ENCODE assay signal across 17 cellular contexts in the genomic region with DNA sequence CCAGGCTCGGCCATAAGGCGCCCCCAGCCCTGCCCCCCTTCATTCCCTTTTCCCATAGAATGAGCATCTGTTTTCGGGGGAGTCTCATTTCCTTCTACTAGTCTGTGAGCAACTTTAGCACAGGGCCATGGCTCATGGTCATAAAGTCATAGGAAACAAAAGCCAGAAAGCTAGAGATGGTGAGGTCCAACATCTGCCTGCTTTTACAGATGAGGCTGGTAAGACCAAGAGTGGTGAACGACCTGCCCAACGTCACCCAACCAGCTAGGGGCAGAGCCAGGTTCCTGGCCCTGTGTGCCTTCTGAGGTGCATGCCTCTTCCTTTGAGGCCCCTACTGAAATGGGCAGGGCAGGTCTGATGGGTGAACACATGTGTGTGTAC.
A peak's percentile ranks its signal among the peaks of the same experiment; 100 is the strongest.
DNase-seq lines count a peak whose midpoint lies in the region; ATAC-seq and TF ChIP-seq lines count a peak whose summit lies in the region.
"Had no signal": no experiment of that assay in that cellular context is flagged by ENCODE, and none has a peak within 500 bp of the region (broad histone marks: within the 10 kb centered on the region; RNA-seq: fewer than 3 reads in every experiment).

No MANE protein-coding gene starts in this region.

- no peak for ATAC-seq in activated CD8-positive, alpha-beta T cell treated with anti-CD3 and anti-CD28 coated beads, Interleukin-2, amount 10 ng/mL, durations not matched to agents 7 days and 5 days
- no peak for ATAC-seq in activated CD8-positive, alpha-beta T cell treated with anti-CD3 and anti-CD28 coated beads for 36 hours
- ATAC-seq in gastrocnemius medialis (no peak), HG02973 (IDR thresholded peaks at IDR 0.05; ENCODE audit: unreplicated experiment) (no peak)
- no peak for ATAC-seq in activated naive CD8-positive, alpha-beta T cell treated with anti-CD3 and anti-CD28 coated beads, Interleukin-2, amount 50 U/mL, for 24 hours
- ATAC-seq: A549 had no signal

- H3K27ac Mint-ChIP-seq in activated CD8-positive, alpha-beta T cell treated with anti-CD3 and anti-CD28 coated beads, Interleukin-2, amount 10 ng/mL, durations not matched to agents 7 days and 5 days: no peak overlapping the region
- H3K27ac Mint-ChIP-seq in activated CD8-positive, alpha-beta T cell treated with anti-CD3 and anti-CD28 coated beads for 36 hours: no peak overlapping the region
- H3K27ac Mint-ChIP-seq in endodermal cell: no peak overlapping the region
- H3K27ac Mint-ChIP-seq in activated naive CD8-positive, alpha-beta T cell treated with anti-CD3 and anti-CD28 coated beads, Interleukin-2, amount 50 U/mL, for 24 hours: no peak overlapping the region
- H3K27ac Mint-ChIP-seq: CD4-positive, alpha-beta T cell had no signal

- H3K9me3 ChIP-seq in endodermal cell (ENCODE audit: control insufficient read depth, low read length) (no peaks in the 10 kb centered on the region), osteoblast (ENCODE audit: low read depth, low read length) (no peaks in the 10 kb centered on the region), gastrocnemius medialis (no peaks in the 10 kb centered on the region)
- H3K9me3 ChIP-seq: A549, Caco-2, HAP-1 had no signal

- WGBS in endodermal cell (ENCODE audit: insufficient coverage in 1 of 2, insufficient read length in 1 of 2), 2 experiments: 91 to 100% methylated on average over 3 to 5 of the region's 5 CpGs

- H3K27ac ChIP-seq in endodermal cell (ENCODE audit: low read depth, low read length) (no peak overlapping the region), osteoblast (ENCODE audit: low read depth, low read length) (no peak overlapping the region), gastrocnemius medialis (peak overlapping the region; percentile 41 to 74 (median 64))
- H3K27ac ChIP-seq: 22Rv1, A549, C4-2B, HL-60 had no signal

- no peak overlapping the region for H3K4me3 ChIP-seq in endodermal cell (ENCODE audit: low read length)
- H3K4me3 ChIP-seq in osteoblast (ENCODE audit: insufficient read depth, low read length): no peak overlapping the region
- no peak overlapping the region for H3K4me3 ChIP-seq in gastrocnemius medialis
- H3K4me3 ChIP-seq: A549, HAP-1 had no signal

- no peaks in the 10 kb centered on the region for H3K27me3 ChIP-seq in endodermal cell (ENCODE audit: control insufficient read depth, insufficient read depth, low read length, poor library complexity, severe bottlenecking)
- H3K27me3 ChIP-seq in osteoblast (ENCODE audit: insufficient read depth, low read length): peaks cover 11% of the 10 kb centered on the region
- H3K27me3 ChIP-seq in gastrocnemius medialis: no peaks in the 10 kb centered on the region

- TF ChIP-seq POLR2A in gastrocnemius medialis (IDR thresholded peaks at IDR 0.05): no peak

- CTCF ChIA-PET in activated CD8-positive, alpha-beta T cell treated with anti-CD3 and anti-CD28 coated beads, Interleukin-2, amount 10 ng/mL, durations not matched to agents 7 days and 5 days (lab: Charles Lee): no interaction called here
- CTCF ChIA-PET in activated CD8-positive, alpha-beta T cell treated with anti-CD3 and anti-CD28 coated beads for 36 hours (lab: Charles Lee): no interaction called here

- in situ Hi-C loops in gastrocnemius medialis (cut with MboI; ENCODE audit: low sequenced_read_pairs in 4 of 4): no loop called here

- no peaks in the 10 kb centered on the region for H3K4me1 Mint-ChIP-seq in activated CD8-positive, alpha-beta T cell treated with anti-CD3 and anti-CD28 coated beads, Interleukin-2, amount 10 ng/mL, durations not matched to agents 7 days and 5 days (ENCODE audit: low read depth)
- no peaks in the 10 kb centered on the region for H3K4me1 Mint-ChIP-seq in activated CD8-positive, alpha-beta T cell treated with anti-CD3 and anti-CD28 coated beads for 36 hours (ENCODE audit: low read depth)
- no peaks in the 10 kb centered on the region for H3K4me1 Mint-ChIP-seq in endodermal cell
- no peaks in the 10 kb centered on the region for H3K4me1 Mint-ChIP-seq in activated naive CD8-positive, alpha-beta T cell treated with anti-CD3 and anti-CD28 coated beads, Interleukin-2, amount 50 U/mL, for 24 hours

- H3K4me1 ChIP-seq in endodermal cell (ENCODE audit: control insufficient read depth, insufficient read depth, low read length) (no peaks in the 10 kb centered on the region), osteoblast (ENCODE audit: insufficient read depth, low read length) (no peaks in the 10 kb centered on the region), gastrocnemius medialis (peaks cover 13 to 23% of the 10 kb centered on the region in 2 donors)
- H3K4me1 ChIP-seq: A549, Caco-2, HAP-1 had no signal

- H3K79me2 ChIP-seq in osteoblast (ENCODE audit: insufficient read depth, low read length): no peaks in the 10 kb centered on the region

- H3K27me3 Mint-ChIP-seq in activated CD8-positive, alpha-beta T cell treated with anti-CD3 and anti-CD28 coated beads, Interleukin-2, amount 10 ng/mL, durations not matched to agents 7 days and 5 days (ENCODE audit: low read depth): no peaks in the 10 kb centered on the region
- no peaks in the 10 kb centered on the region for H3K27me3 Mint-ChIP-seq in activated CD8-positive, alpha-beta T cell treated with anti-CD3 and anti-CD28 coated beads for 36 hours
- H3K27me3 Mint-ChIP-seq in endodermal cell (ENCODE audit: insufficient read depth): no peaks in the 10 kb centered on the region
- no peaks in the 10 kb centered on the region for H3K27me3 Mint-ChIP-seq in activated naive CD8-positive, alpha-beta T cell treated with anti-CD3 and anti-CD28 coated beads, Interleukin-2, amount 50 U/mL, for 24 hours

- H3K9ac ChIP-seq in endodermal cell (ENCODE audit: extremely low read depth, low read length, poor library complexity, severe bottlenecking): no peak overlapping the region

- no peak for TF ChIP-seq CTCF in activated CD8-positive, alpha-beta T cell treated with anti-CD3 and anti-CD28 coated beads for 36 hours (IDR thresholded peaks at IDR 0.05)
- no peak for TF ChIP-seq CTCF in endodermal cell (conservative IDR thresholded peaks at IDR 0.05)
- no peak for TF ChIP-seq CTCF in osteoblast (IDR thresholded peaks at IDR 0.05; ENCODE audit: extremely low read depth, low read depth, low read length)
- TF ChIP-seq CTCF in gastrocnemius medialis (IDR thresholded peaks at IDR 0.05 in 4 of 5, conservative IDR thresholded peaks at IDR 0.05 in 1 of 5): no peak

- H4K20me1 ChIP-seq in osteoblast (ENCODE audit: insufficient read depth, low read length): no peaks in the 10 kb centered on the region

- DNase-seq in activated CD8-positive, alpha-beta T cell treated with anti-CD3 and anti-CD28 coated beads, Interleukin-2, amount 10 ng/mL, durations not matched to agents 7 days and 5 days: peak; percentile 12
- no peak for DNase-seq in activated CD8-positive, alpha-beta T cell treated with anti-CD3 and anti-CD28 coated beads for 36 hours
- DNase-seq in endodermal cell (peak; percentile 20), osteoblast (ENCODE audit: insufficient read length, low spot score, missing footprints) (peak; percentile 66), gastrocnemius medialis (peak in 1 of 2 donors; percentile 11), NCI-H1105 treated with DMSO at 0.1 percent for 48 hours (lab: John Stamatoyannopoulos, UW) (no peak)
- DNase-seq in activated naive CD8-positive, alpha-beta T cell treated with anti-CD3 and anti-CD28 coated beads, Interleukin-2, amount 50 U/mL, for 24 hours: no peak
- DNase-seq: AML-193; Caco-2; CD4-positive, alpha-beta T cell; GOT3 had no signal

- H3K9me3 Mint-ChIP-seq in activated CD8-positive, alpha-beta T cell treated with anti-CD3 and anti-CD28 coated beads, Interleukin-2, amount 10 ng/mL, durations not matched to agents 7 days and 5 days (ENCODE audit: insufficient read depth): no peaks in the 10 kb centered on the region
- H3K9me3 Mint-ChIP-seq in activated CD8-positive, alpha-beta T cell treated with anti-CD3 and anti-CD28 coated beads for 36 hours: no peaks in the 10 kb centered on the region
- H3K9me3 Mint-ChIP-seq in endodermal cell: no peaks in the 10 kb centered on the region
- H3K9me3 Mint-ChIP-seq in activated naive CD8-positive, alpha-beta T cell treated with anti-CD3 and anti-CD28 coated beads, Interleukin-2, amount 50 U/mL, for 24 hours: no peaks in the 10 kb centered on the region
- H3K9me3 Mint-ChIP-seq: CD4-positive, alpha-beta T cell had no signal

- H3K36me3 ChIP-seq in endodermal cell (ENCODE audit: control insufficient read depth, insufficient read depth, low read length) (no peaks in the 10 kb centered on the region), osteoblast (ENCODE audit: insufficient read depth, low read length) (no peaks in the 10 kb centered on the region), gastrocnemius medialis (peaks cover 0 to 65% of the 10 kb centered on the region in 2 donors)
- H3K36me3 ChIP-seq: HAP-1 had no signal

- no peak overlapping the region for H3K4me2 ChIP-seq in osteoblast (ENCODE audit: insufficient read depth, low read length)
- H3K4me2 ChIP-seq: A549 had no signal

- H2AFZ ChIP-seq in osteoblast (ENCODE audit: low read length): no peak overlapping the region

- H3K4me3 Mint-ChIP-seq in activated CD8-positive, alpha-beta T cell treated with anti-CD3 and anti-CD28 coated beads, Interleukin-2, amount 10 ng/mL, durations not matched to agents 7 days and 5 days: no peak overlapping the region
- no peak overlapping the region for H3K4me3 Mint-ChIP-seq in activated CD8-positive, alpha-beta T cell treated with anti-CD3 and anti-CD28 coated beads for 36 hours
- H3K4me3 Mint-ChIP-seq in endodermal cell: no peak overlapping the region
- no peak overlapping the region for H3K4me3 Mint-ChIP-seq in activated naive CD8-positive, alpha-beta T cell treated with anti-CD3 and anti-CD28 coated beads, Interleukin-2, amount 50 U/mL, for 24 hours
- H3K4me3 Mint-ChIP-seq: CD4-positive, alpha-beta T cell had no signal

- POLR2A ChIA-PET in activated CD8-positive, alpha-beta T cell treated with anti-CD3 and anti-CD28 coated beads, Interleukin-2, amount 10 ng/mL, durations not matched to agents 7 days and 5 days (lab: Charles Lee): no interaction called here
- POLR2A ChIA-PET in activated CD8-positive, alpha-beta T cell treated with anti-CD3 and anti-CD28 coated beads for 36 hours (lab: Charles Lee): no interaction called here

- intact Hi-C loops in activated CD8-positive, alpha-beta T cell treated with anti-CD3 and anti-CD28 coated beads for 36 hours (cut with micrococcal nuclease): no loop called here
- intact Hi-C loops in gastrocnemius medialis (cut with DNase I; ENCODE audit: low total_unique reads): no loop called here

- H3K36me3 Mint-ChIP-seq in activated CD8-positive, alpha-beta T cell treated with anti-CD3 and anti-CD28 coated beads, Interleukin-2, amount 10 ng/mL, durations not matched to agents 7 days and 5 days (ENCODE audit: low read depth): no peaks in the 10 kb centered on the region
- H3K36me3 Mint-ChIP-seq in activated CD8-positive, alpha-beta T cell treated with anti-CD3 and anti-CD28 coated beads for 36 hours (ENCODE audit: low read depth): no peaks in the 10 kb centered on the region
- H3K36me3 Mint-ChIP-seq in endodermal cell (ENCODE audit: low read depth): no peaks in the 10 kb centered on the region
- no peaks in the 10 kb centered on the region for H3K36me3 Mint-ChIP-seq in activated naive CD8-positive, alpha-beta T cell treated with anti-CD3 and anti-CD28 coated beads, Interleukin-2, amount 50 U/mL, for 24 hours (ENCODE audit: low read depth)

Comparison
In these comparisons a context has a peak if more than half of its experiments do, and no peak if none do; other contexts are left out.
1. DNase-seq: peak in activated CD8-positive, alpha-beta T cell treated with anti-CD3 and anti-CD28 coated beads, Interleukin-2, amount 10 ng/mL, durations not matched to agents 7 days and 5 days (single experiment), endodermal cell (single experiment) and osteoblast (single experiment); none in activated CD8-positive, alpha-beta T cell treated with anti-CD3 and anti-CD28 coated beads for 36 hours (single experiment), activated naive CD8-positive, alpha-beta T cell treated with anti-CD3 and anti-CD28 coated beads, Interleukin-2, amount 50 U/mL, for 24 hours (single experiment) and NCI-H1105 treated with DMSO at 0.1 percent for 48 hours (single experiment).
2. H3K27ac ChIP-seq: peak in gastrocnemius medialis (4 of 4); none in endodermal cell (single experiment) and osteoblast (single experiment).